In genomic region chr16:3736116-3736515, GRCh38 we compare ENCODE assay signal across 22 cellular contexts.
"Had no signal": no experiment of that assay in that cellular context is flagged by ENCODE, and none has a peak within 500 bp of the region (broad histone marks: within the 10 kb centered on the region; RNA-seq: fewer than 3 reads in every experiment).

No MANE protein-coding gene starts in this region.

- DNase-seq: activated CD4-positive, alpha-beta T cell treated with anti-CD3 and anti-CD28 coated beads for 4 hours; activated CD4-positive, alpha-beta T cell treated with anti-CD3 and anti-CD28 coated beads, Interleukin-2, amount 50 U/mL, for 48 hours; activated CD4-positive, CD25-positive, alpha-beta regulatory T cell; activated CD8-positive, alpha-beta memory T cell treated with anti-CD3 and anti-CD28 coated beads, Interleukin-2, amount 50 U/mL, for 48 hours; activated T-cell treated with anti-CD3 and anti-CD28 coated beads, Interleukin-2, amount 50 U/mL, for 4 hours; dermis blood vessel endothelial cell; effector CD8-positive, alpha-beta T cell; foreskin melanocyte; psoas muscle; stimulated activated CD4-positive, alpha-beta T cell treated with anti-CD3 and anti-CD28 coated beads, Interleukin-12 subunit alpha, Interleukin-12 subunit beta, amount 100 ng/mL, for 4 hours; stimulated activated CD4-positive, alpha-beta T cell treated with anti-CD3 and anti-CD28 coated beads, Interleukin-4, amount 100 ng/mL, for 4 hours; stimulated activated naive CD8-positive, alpha-beta T cell treated with anti-CD3 and anti-CD28 coated beads, Interleukin-15, amount 100 ng/mL, for 72 hours had no signal

- H3K27me3 Mint-ChIP-seq: activated naive CD4-positive, alpha-beta T cell treated with anti-CD3 and anti-CD28 coated beads, Interleukin-2, amount 50 U/mL, for 24 hours; brain; naive thymus-derived CD8-positive, alpha-beta T cell; stimulated activated naive CD8-positive, alpha-beta T cell treated with anti-CD3 and anti-CD28 coated beads, Interleukin-15, amount 100 ng/mL, for 72 hours had no signal

- H3K4me1 ChIP-seq: psoas muscle, right atrium auricular region, tibial artery, vagina had no signal

- H3K4me1 Mint-ChIP-seq: activated naive CD4-positive, alpha-beta T cell treated with anti-CD3 and anti-CD28 coated beads, Interleukin-2, amount 50 U/mL, for 24 hours; brain; mesothelial cell of epicardium; stimulated activated naive CD8-positive, alpha-beta T cell treated with anti-CD3 and anti-CD28 coated beads, Interleukin-15, amount 100 ng/mL, for 72 hours had no signal

- H3K4me3 ChIP-seq: lung, psoas muscle, right atrium auricular region, tibial artery, vagina had no signal

- H3K27ac Mint-ChIP-seq: activated naive CD4-positive, alpha-beta T cell treated with anti-CD3 and anti-CD28 coated beads, Interleukin-2, amount 50 U/mL, for 24 hours; mesothelial cell of epicardium; stimulated activated naive CD8-positive, alpha-beta T cell treated with anti-CD3 and anti-CD28 coated beads, Interleukin-15, amount 100 ng/mL, for 72 hours; T-helper 1 cell treated with Interleukin-12 subunit alpha and Interleukin-12 subunit beta and Interleukin-4 antibody, amounts not matched to agents 30 μg/mL and 1 μg/mL, for 36 hours had no signal

- H3K4me3 Mint-ChIP-seq: activated naive CD4-positive, alpha-beta T cell treated with anti-CD3 and anti-CD28 coated beads, Interleukin-2, amount 50 U/mL, for 24 hours; activated T-cell treated with anti-CD3 and anti-CD28 coated beads, Interleukin-2, amount 50 U/mL, for 4 hours; brain; mesothelial cell of epicardium; naive thymus-derived CD8-positive, alpha-beta T cell; stimulated activated naive CD8-positive, alpha-beta T cell treated with anti-CD3 and anti-CD28 coated beads, Interleukin-15, amount 100 ng/mL, for 72 hours; T-helper 1 cell treated with Interleukin-12 subunit alpha and Interleukin-12 subunit beta and Interleukin-4 antibody, amounts not matched to agents 30 μg/mL and 1 μg/mL, for 36 hours had no signal

- ATAC-seq: activated T-cell treated with anti-CD3 and anti-CD28 coated beads, Interleukin-2, amount 50 U/mL, for 4 hours; left lobe of liver; naive thymus-derived CD8-positive, alpha-beta T cell; psoas muscle; stimulated activated naive CD8-positive, alpha-beta T cell treated with anti-CD3 and anti-CD28 coated beads, Interleukin-15, amount 100 ng/mL, for 72 hours had no signal

- H3K9me3 ChIP-seq: psoas muscle, right atrium auricular region, tibial artery, vagina had no signal

- H3K27ac ChIP-seq: psoas muscle, right atrium auricular region, tibial artery, vagina had no signal

- H3K27me3 ChIP-seq: right atrium auricular region, tibial artery, vagina had no signal
